Comparison of ENCODE assay signal across 8 cellular contexts in the genomic region with DNA sequence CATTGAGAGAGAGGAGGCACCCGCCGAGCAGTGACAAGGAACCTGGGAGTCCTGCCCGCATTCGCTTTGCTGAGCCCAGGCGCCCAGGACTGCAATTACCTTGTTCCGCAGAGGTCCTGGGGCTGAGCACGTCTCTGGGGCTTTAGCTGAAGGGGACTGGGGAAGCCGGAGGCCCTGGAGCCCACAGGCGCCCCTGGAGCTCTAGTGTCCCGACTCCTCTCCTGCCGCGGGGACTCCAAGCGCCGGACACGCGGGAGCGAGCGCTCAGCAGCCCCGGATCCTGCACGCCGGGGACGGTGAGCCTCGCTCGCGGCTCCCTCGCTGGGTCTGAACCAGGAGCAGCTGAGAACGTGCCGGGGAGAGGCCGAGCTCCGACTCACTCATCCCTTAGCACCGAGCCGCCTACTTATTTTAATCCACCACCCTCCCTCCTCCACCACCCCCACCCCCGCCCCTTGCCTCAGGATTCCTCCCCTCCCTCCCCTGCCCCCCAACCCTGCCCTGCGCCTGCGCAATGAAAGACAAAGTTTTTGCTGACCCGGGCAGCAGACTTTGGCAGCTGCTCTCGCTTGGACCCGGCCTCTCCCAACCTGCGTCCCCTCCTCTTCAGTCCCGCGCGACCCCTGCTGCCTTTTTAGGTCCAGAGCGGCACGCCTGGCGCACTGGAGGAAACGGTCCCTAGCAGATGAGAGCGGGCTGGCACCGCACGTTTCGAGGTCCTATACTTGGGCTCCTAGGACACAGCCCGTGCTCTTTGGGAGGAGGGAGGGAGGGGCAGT. TPM values are rescaled to one million over a fixed set of nuclear protein-coding genes. Genes with fewer than 3 reads are reported as not detected.
A peak's percentile ranks its signal among the peaks of the same experiment; 100 is the strongest.
DNase-seq lines count a peak whose midpoint lies in the region; ATAC-seq and TF ChIP-seq lines count a peak whose summit lies in the region.

A gene (minus strand): TSS at position 382 of the 779 bp plus-strand sequence. CDS start 4,818 bp downstream, outside the sequence.

- H3K4me1 ChIP-seq in adrenal gland (replicated peaks in 1 of 2) (peaks cover 12 to 25% of the 10 kb centered on the region in 2 donors), gastrocnemius medialis (peaks cover 17 to 39% of the 10 kb centered on the region in 2 donors), BE2C (no peaks in the 10 kb centered on the region)

- TF ChIP-seq CTCF in adrenal gland (IDR thresholded peaks at IDR 0.05): no peak
- no peak for TF ChIP-seq CTCF in gastrocnemius medialis (IDR thresholded peaks at IDR 0.05 in 4 of 5, conservative IDR thresholded peaks at IDR 0.05 in 1 of 5)
- no peak for TF ChIP-seq CTCF in BE2C (IDR thresholded peaks at IDR 0.05; ENCODE audit: low read depth, low read length)

- H3K4me3 ChIP-seq in adrenal gland: peak within 1 kb of the TSS in 3 of 4 donors; percentile 27 to 57 (median 45)
- peak within 1 kb of the TSS; percentile 28 for H3K4me3 ChIP-seq in iPS-11a (ENCODE audit: low read depth, low read length)
- peak within 1 kb of the TSS; percentile 71 to 88 (median 74) for H3K4me3 ChIP-seq in gastrocnemius medialis
- no peak within 1 kb of the TSS for H3K4me3 ChIP-seq in BE2C (ENCODE audit: low read depth, low read length)

- 1 to 4% (median 2%) methylated on average over 12 to 51 of the region's 51 CpGs for WGBS in adrenal gland, 4 donors

- H3K36me3 ChIP-seq in adrenal gland (replicated peaks in 1 of 2) (no peaks in the 10 kb centered on the region), gastrocnemius medialis (no peaks in the 10 kb centered on the region), BE2C (no peaks in the 10 kb centered on the region)

- H3K27ac ChIP-seq in adrenal gland (peak within 1 kb of the TSS in 1 of 5 donors; percentile 30), gastrocnemius medialis (peak within 1 kb of the TSS; percentile 54 to 74 (median 68))

- in situ Hi-C loops in gastrocnemius medialis (cut with MboI; ENCODE audit: low sequenced_read_pairs in 4 of 4): loop anchor here (10.0 to 25.0 kb wide), 5 partner anchors 371 to 971 kb away; no protein-coding TSS in a partner anchor

- DNase-seq in DMS53 treated with DMSO at 0.1 percent for 48 hours (lab: John Stamatoyannopoulos, UW; ENCODE audit: unreplicated experiment) (peak; percentile 35), NCI-H1092 (lab: John Stamatoyannopoulos, UW) (peak; percentile 5), adrenal gland (peak in 6 of 7 donors; percentile 46 to 74 (median 55)), gastrocnemius medialis (peak; percentile 38 to 53), BE2C (no peak), activated gamma-delta T cell (lab: John Stamatoyannopoulos, UW) (no peak)

- H3K9me3 ChIP-seq in adrenal gland (replicated peaks in 1 of 3): no peaks in the 10 kb centered on the region
- no peaks in the 10 kb centered on the region for H3K9me3 ChIP-seq in gastrocnemius medialis
- no peaks in the 10 kb centered on the region; the same call in 1 of the 2 replicates for H3K9me3 ChIP-seq in BE2C

- ATAC-seq in gastrocnemius medialis: peak; percentile 35 to 37
- ATAC-seq in HG03196 (IDR thresholded peaks at IDR 0.05; ENCODE audit: unreplicated experiment): no peak

- H3K27me3 ChIP-seq in adrenal gland: peaks cover 54% of the 10 kb centered on the region
- H3K27me3 ChIP-seq in gastrocnemius medialis: peaks cover 0 to 35% (median 34%) of the 10 kb centered on the region in 3 donors
- peaks cover 97% of the 10 kb centered on the region for H3K27me3 ChIP-seq in BE2C

- TF ChIP-seq POLR2A in adrenal gland (IDR thresholded peaks at IDR 0.05) (peak in 1 of 2 donors; percentile 45), gastrocnemius medialis (IDR thresholded peaks at IDR 0.05) (peak; percentile 18 to 47)

- intact Hi-C loops in adrenal gland (cut with DNase I): loop anchor here (10.0 kb wide), 3 partner anchors 184 to 506 kb away; no protein-coding TSS in a partner anchor
- intact Hi-C loops in gastrocnemius medialis (cut with DNase I; ENCODE audit: low total_unique reads): no loop called here

RNA-seq across cellular contexts. Expression of the gene that starts here (rescaled TPM):
- total RNA-seq in adrenal gland: 1 to 10 TPM in 7 of 8 donors, under 1 TPM in 1; 0.61 to 5.1 (median 2.4) TPM
- polyA plus RNA-seq in adrenal gland: 1 to 10 TPM; 1.3 to 7.9 (median 3.9) TPM
- total RNA-seq in gastrocnemius medialis: 1 to 10 TPM in 3 of 4 donors, under 1 TPM in 1; 0.80 to 4.3 (median 3.3) TPM
- not detected for polyA plus RNA-seq in BE2C (2012; ENCODE audit: insufficient read depth, insufficient read length, low read depth)

Comparison
In these comparisons a context has a peak if more than half of its experiments do, and no peak if none do; other contexts are left out.
1. DNase-seq: peak in DMS53 treated with DMSO at 0.1 percent for 48 hours (single experiment), NCI-H1092 (single experiment), adrenal gland (6 of 7) and gastrocnemius medialis (2 of 2); none in BE2C (single experiment) and activated gamma-delta T cell (single experiment).